In the genomic region with DNA sequence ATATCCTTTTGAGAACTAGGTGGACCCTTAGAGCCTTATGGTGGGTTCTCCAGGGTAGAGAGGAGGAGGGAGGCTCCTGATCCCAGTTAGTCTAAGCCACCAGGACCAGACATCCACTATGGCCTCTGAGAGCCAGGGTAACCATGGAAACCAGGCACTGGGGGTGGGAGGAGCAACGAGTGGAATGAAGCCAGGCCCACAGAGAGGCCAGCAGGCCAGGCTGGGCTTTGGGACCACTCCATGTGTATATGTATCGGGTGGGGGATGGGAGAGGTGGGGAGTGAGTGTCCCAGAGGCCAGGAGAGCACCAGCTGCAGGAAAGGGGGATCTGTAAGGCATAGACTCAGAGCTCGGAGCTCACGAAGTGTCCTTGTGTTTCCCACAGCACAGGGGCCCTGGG, we compare ENCODE assay signal across 17 cellular contexts. TPM values are rescaled to one million over a fixed set of nuclear protein-coding genes. Genes with fewer than 3 reads are reported as not detected.
DNase-seq lines count a peak whose midpoint lies in the region; ATAC-seq and TF ChIP-seq lines count a peak whose summit lies in the region.
"Had no signal": no experiment of that assay in that cellular context is flagged by ENCODE, and none has a peak within 500 bp of the region (broad histone marks: within the 10 kb centered on the region; RNA-seq: fewer than 3 reads in every experiment).

No MANE protein-coding gene starts in this region.

- no peaks in the 10 kb centered on the region for H3K27me3 Mint-ChIP-seq in brain
- H3K27me3 Mint-ChIP-seq in mesothelial cell of epicardium (ENCODE audit: low read depth): no peaks in the 10 kb centered on the region
- H3K27me3 Mint-ChIP-seq: activated naive CD8-positive, alpha-beta T cell treated with anti-CD3 and anti-CD28 coated beads, Interleukin-2, amount 50 U/mL, for 24 hours had no signal

- H3K9me3 Mint-ChIP-seq in brain (peaks cover 0 to 13% (median 6%) of the 10 kb centered on the region in 5 experiments), mesothelial cell of epicardium (no peaks in the 10 kb centered on the region)

- peak overlapping the region in 4 of 5 experiments; percentile 48 to 87 (median 78) for H3K27ac Mint-ChIP-seq in brain
- H3K27ac Mint-ChIP-seq in mesothelial cell of epicardium: peak overlapping the region; percentile 72
- H3K27ac Mint-ChIP-seq: activated naive CD8-positive, alpha-beta T cell treated with anti-CD3 and anti-CD28 coated beads, Interleukin-2, amount 50 U/mL, for 24 hours; memory B cell had no signal

- TF ChIP-seq CTCF in brain (conservative IDR thresholded peaks at IDR 0.05): no peak
- no peak for TF ChIP-seq CTCF in mesothelial cell of epicardium (IDR thresholded peaks at IDR 0.05; ENCODE audit: unreplicated experiment)

- in situ Hi-C loops in G401 (cut with HindIII; ENCODE audit: low sequenced_read_pairs): no loop called here

- peak overlapping the region in 3 of 5 experiments; percentile 6 to 31 (median 14) for H3K4me3 Mint-ChIP-seq in brain
- peak overlapping the region; percentile 19 for H3K4me3 Mint-ChIP-seq in mesothelial cell of epicardium
- H3K4me3 Mint-ChIP-seq: activated naive CD8-positive, alpha-beta T cell treated with anti-CD3 and anti-CD28 coated beads, Interleukin-2, amount 50 U/mL, for 24 hours; memory B cell had no signal

- ATAC-seq in HG03442 (IDR thresholded peaks at IDR 0.05; ENCODE audit: unreplicated experiment) (no peak), HG03457 (IDR thresholded peaks at IDR 0.05; ENCODE audit: unreplicated experiment) (no peak)
- ATAC-seq: activated naive CD8-positive, alpha-beta T cell treated with anti-CD3 and anti-CD28 coated beads, Interleukin-2, amount 50 U/mL, for 24 hours; PC-3 had no signal

- DNase-seq in G401 (ENCODE audit: low spot score): peak; percentile 86
- peak; percentile 26 for DNase-seq in NCI-H2171 (lab: John Stamatoyannopoulos, UW)
- peak in 1 of 2 experiments; percentile 49 for DNase-seq in mesothelial cell of epicardium (ENCODE audit: low spot score in 2 of 2, unreplicated experiment in 2 of 2)
- DNase-seq in OCI-M1 (lab: John Stamatoyannopoulos, UW): no peak
- no peak for DNase-seq in activated CD4-positive, alpha-beta T cell treated with anti-CD3 and anti-CD28 coated beads for 4 hours
- DNase-seq: activated CD8-positive, alpha-beta memory T cell treated with anti-CD3 and anti-CD28 coated beads for 24 hours; activated naive CD8-positive, alpha-beta T cell treated with anti-CD3 and anti-CD28 coated beads, Interleukin-2, amount 50 U/mL, for 24 hours; GDM1; head of caudate nucleus; KG1; PC-3; stimulated activated CD4-positive, alpha-beta T cell treated with anti-CD3 and anti-CD28 coated beads, Interleukin-12 subunit alpha, Interleukin-12 subunit beta, amount 100 ng/mL, for 4 hours had no signal

- H3K36me3 Mint-ChIP-seq in brain (no peaks in the 10 kb centered on the region), mesothelial cell of epicardium (no peaks in the 10 kb centered on the region)

- peaks cover 34% of the 10 kb centered on the region for H3K4me1 Mint-ChIP-seq in brain
- H3K4me1 Mint-ChIP-seq in mesothelial cell of epicardium: peaks cover 27% of the 10 kb centered on the region
- H3K4me1 Mint-ChIP-seq: activated naive CD8-positive, alpha-beta T cell treated with anti-CD3 and anti-CD28 coated beads, Interleukin-2, amount 50 U/mL, for 24 hours; memory B cell had no signal

RNA-seq across cellular contexts. Expression of a gene that starts 15.6 kb away (rescaled TPM):
- total RNA-seq in G401 (2014; rRNA removed; shearing (Covaris generic)): 11.6 and 13.3 TPM in 2 replicates
- polyA plus RNA-seq in brain (ENCODE audit: insufficient read depth, low read depth, low replicate concordance): 3.3 TPM
- 45.4 to 51.3 TPM (median 47.4 TPM) in 3 replicates for total RNA-seq in mesothelial cell of epicardium
- total RNA-seq: bronchial epithelial cell, PC-3 had no signal

Comparison
In these comparisons a context has a peak if more than half of its experiments do, and no peak if none do; other contexts are left out.
1. DNase-seq: peak in G401 (single experiment) and NCI-H2171 (single experiment); none in OCI-M1 (single experiment) and activated CD4-positive, alpha-beta T cell treated with anti-CD3 and anti-CD28 coated beads for 4 hours (0 of 2).